8 cellular contexts compared by ENCODE assay signal in genomic region chr21:36141513-36141925, GRCh38. TPM values are rescaled to one million over a fixed set of nuclear protein-coding genes. Genes with fewer than 3 reads are reported as not detected.
A peak's percentile ranks its signal among the peaks of the same experiment; 100 is the strongest.
DNase-seq lines count a peak whose midpoint lies in the region; ATAC-seq and TF ChIP-seq lines count a peak whose summit lies in the region.

No MANE protein-coding gene starts in this region.

- H3K9ac ChIP-seq in OCI-LY3 (ENCODE audit: low read length) (no peak overlapping the region), mucosa of rectum (ENCODE audit: low read depth in 1 of 2, low read length in 2 of 2) (peak overlapping the region; percentile 53 to 57)

- H3K27me3 ChIP-seq in Caco-2 (replicated peaks; ENCODE audit: control insufficient read depth, insufficient read depth, low read length): no peaks in the 10 kb centered on the region
- H3K27me3 ChIP-seq in OCI-LY3 (ENCODE audit: low read depth, low read length): no peaks in the 10 kb centered on the region
- no peaks in the 10 kb centered on the region for H3K27me3 ChIP-seq in mucosa of rectum (ENCODE audit: control insufficient read depth in 2 of 2, insufficient read depth in 2 of 2, low read length in 2 of 2)

- DNase-seq in Caco-2 (peak; percentile 95 to 96), KG1 (lab: John Stamatoyannopoulos, UW) (peak; percentile 81), epidermal melanocyte (ENCODE audit: insufficient read length, low spot score) (peak; percentile 41)
- DNase-seq in activated CD8-positive, alpha-beta memory T cell treated with anti-CD3 and anti-CD28 coated beads, Interleukin-2, amount 50 U/mL, for 4 hours: peak; percentile 86
- peak; percentile 41 to 90 for DNase-seq in stimulated activated CD8-positive, alpha-beta memory T cell treated with anti-CD3 and anti-CD28 coated beads, Interleukin-7, amount 100 ng/mL, for 48 hours (ENCODE audit: extremely low read depth in 1 of 2, low read depth in 1 of 2)

- peak; percentile 88 for ATAC-seq in GM21526 (IDR thresholded peaks at IDR 0.05; ENCODE audit: low FRiP score, unreplicated experiment)

- no peaks in the 10 kb centered on the region for H4K20me1 ChIP-seq in OCI-LY3 (ENCODE audit: insufficient read depth, low read length)

- H3K4me1 ChIP-seq in Caco-2: peaks cover 4% of the 10 kb centered on the region
- peaks cover 12% of the 10 kb centered on the region for H3K4me1 ChIP-seq in OCI-LY3 (ENCODE audit: low read length)
- H3K4me1 ChIP-seq in mucosa of rectum (ENCODE audit: control insufficient read depth in 2 of 2, insufficient read depth in 2 of 2, low read length in 2 of 2): peaks cover 8 to 11% of the 10 kb centered on the region in 2 donors

- no peak overlapping the region for H2AFZ ChIP-seq in OCI-LY3 (ENCODE audit: low read depth, low read length)

- H3K9me3 Mint-ChIP-seq in Caco-2 (ENCODE audit: unreplicated experiment): no peaks in the 10 kb centered on the region

- peaks cover 15% of the 10 kb centered on the region for H3K4me1 Mint-ChIP-seq in Caco-2 (ENCODE audit: low read depth, unreplicated experiment)

- no peaks in the 10 kb centered on the region for H3K79me2 ChIP-seq in OCI-LY3 (ENCODE audit: low read length)

- intact Hi-C loops in Caco-2 (cut with micrococcal nuclease; ENCODE audit: unreplicated experiment): loop anchor here (1.0 to 5.0 kb wide), 5 partner anchors 15 to 246 kb away; partner anchors contain the start of genes CHAF1B and DOP1B

- no peaks in the 10 kb centered on the region for H3K36me3 Mint-ChIP-seq in Caco-2 (ENCODE audit: insufficient read depth, unreplicated experiment)

- H3K4me3 Mint-ChIP-seq in Caco-2 (ENCODE audit: unreplicated experiment): no peak overlapping the region

- TF ChIP-seq CTCF in Caco-2 (IDR thresholded peaks at IDR 0.05; ENCODE audit: insufficient read depth in 1 of 2, low read depth in 1 of 2, low read length in 1 of 2, severe bottlenecking in 1 of 2, unreplicated experiment in 1 of 2) (peak; percentile 64 to 78), OCI-LY3 (IDR thresholded peaks at IDR 0.05; ENCODE audit: low read depth, low read length) (peak; percentile 86)

- H3K27ac Mint-ChIP-seq in Caco-2 (ENCODE audit: unreplicated experiment): no peak overlapping the region

- CTCF ChIA-PET in Caco-2 (lab: Charles Lee): interaction anchor here (0.6 to 2.3 kb wide), 5 partner anchors 38 to 184 kb away, joined by 3 to 7 read pairs (median 4); no protein-coding TSS in a partner anchor

- no TSS peak for BruUV-seq in Caco-2 (replicated peaks; lab: Mats Ljungman, UMichigan)

- H3K27ac ChIP-seq in OCI-LY3 (ENCODE audit: low read length) (no peak overlapping the region), mucosa of rectum (ENCODE audit: low read depth in 2 of 2, low read length in 2 of 2) (peak overlapping the region; percentile 91 to 93)

- H3K4me3 ChIP-seq in Caco-2 (ENCODE audit: low read depth, low read length): no peak overlapping the region
- H3K4me3 ChIP-seq in OCI-LY3 (ENCODE audit: low read length): peak overlapping the region; percentile 27; the same call in 1 of the 2 replicates
- H3K4me3 ChIP-seq in mucosa of rectum (ENCODE audit: low read length in 2 of 2): peak overlapping the region in 1 of 2 donors; percentile 15

- no peaks in the 10 kb centered on the region for H3K27me3 Mint-ChIP-seq in Caco-2 (ENCODE audit: insufficient read depth, unreplicated experiment)

- H3K9me3 ChIP-seq in Caco-2: no peaks in the 10 kb centered on the region
- no peaks in the 10 kb centered on the region for H3K9me3 ChIP-seq in OCI-LY3 (ENCODE audit: insufficient read depth, low read length)
- H3K9me3 ChIP-seq in mucosa of rectum (ENCODE audit: control insufficient read depth in 2 of 2, low read length in 2 of 2): no peaks in the 10 kb centered on the region

- H3K4me2 ChIP-seq in OCI-LY3 (ENCODE audit: low read length): peak overlapping the region; percentile 71

- POLR2A ChIA-PET in Caco-2 (lab: Charles Lee): interaction anchor here (0.6 to 1.0 kb wide), 3 partner anchors 14 to 1043 kb away, joined by 4 to 7 read pairs (median 7); partner anchors contain the start of gene MORC3

- H3K36me3 ChIP-seq in Caco-2 (ENCODE audit: control insufficient read depth, insufficient read depth, low read length) (no peaks in the 10 kb centered on the region), OCI-LY3 (replicated peaks; ENCODE audit: low read depth, low read length) (no peaks in the 10 kb centered on the region), mucosa of rectum (ENCODE audit: control insufficient read depth in 2 of 2, insufficient read depth in 2 of 2, low read length in 2 of 2) (peaks cover 0 to 3% of the 10 kb centered on the region in 2 donors)

RNA-seq across cellular contexts. Expression of gene CBR3, which starts 6.6 kb away (rescaled TPM):
- 0.46 TPM in 1 of 2 replicates, not detected in the other for total RNA-seq in Caco-2 (2022)

RNA-seq across cellular contexts. Expression of gene DOP1B, which starts 15.1 kb away (rescaled TPM):
- 15.9 and 16.7 TPM in 2 replicates for total RNA-seq in Caco-2 (2022)

Comparison
In these comparisons a context has a peak if more than half of its experiments do, and no peak if none do; other contexts are left out.
1. DNase-seq: peak in every context shown above with its lines; median percentile 96 in Caco-2; 86 in activated CD8-positive, alpha-beta memory T cell treated with anti-CD3 and anti-CD28 coated beads, Interleukin-2, amount 50 U/mL, for 4 hours; 81 in KG1; 66 in stimulated activated CD8-positive, alpha-beta memory T cell treated with anti-CD3 and anti-CD28 coated beads, Interleukin-7, amount 100 ng/mL, for 48 hours; 41 in epidermal melanocyte.